ENCODE assay signal across 23 cellular contexts in the genomic region with DNA sequence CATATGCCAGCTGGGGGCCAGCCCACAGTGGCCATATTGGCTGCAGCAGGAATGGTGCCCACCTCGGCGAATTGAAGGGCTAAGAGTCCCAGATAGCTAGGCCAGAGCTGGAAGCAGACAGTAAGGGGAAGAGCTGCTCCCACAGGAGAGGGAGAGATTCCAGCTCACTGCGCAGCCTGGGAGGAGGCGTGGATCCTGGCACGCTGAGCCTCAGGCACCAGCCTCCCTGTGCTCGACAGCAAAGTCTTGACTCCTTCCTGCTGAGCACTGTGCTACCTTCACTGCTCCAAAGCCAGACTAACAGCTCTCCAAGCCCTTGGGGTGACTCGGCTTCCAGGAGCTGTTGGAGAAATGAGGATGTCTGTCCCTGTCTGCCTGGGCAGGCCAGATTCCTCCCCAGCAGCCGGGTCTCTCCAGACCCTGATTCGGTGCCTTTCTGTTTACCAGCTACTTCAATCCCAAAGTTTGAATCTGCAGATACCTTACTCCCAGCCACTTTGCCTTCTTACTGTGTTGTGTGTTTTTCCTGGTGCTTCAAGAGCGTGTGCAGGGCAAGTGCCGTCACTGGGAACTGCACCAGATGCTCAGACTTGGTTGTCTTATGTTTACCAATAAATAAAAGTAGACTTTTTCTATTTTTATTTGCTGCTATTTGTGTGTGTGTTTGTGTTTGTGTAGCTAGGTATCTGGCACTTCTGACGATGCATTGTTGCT. TPM values are rescaled to one million over a fixed set of nuclear protein-coding genes. Genes with fewer than 3 reads are reported as not detected.
"Had no signal": no experiment of that assay in that cellular context is flagged by ENCODE, and none has a peak within 500 bp of the region (broad histone marks: within the 10 kb centered on the region; RNA-seq: fewer than 3 reads in every experiment).

No MANE protein-coding gene starts in this region.

- DNase-seq: activated CD4-positive, alpha-beta T cell treated with anti-CD3 and anti-CD28 coated beads, Interleukin-2, amount 50 U/mL, for 1 hour; activated CD8-positive, alpha-beta memory T cell treated with anti-CD3 and anti-CD28 coated beads, Interleukin-2, amount 50 U/mL, for 4 hours; activated T-cell treated with anti-CD3 and anti-CD28 coated beads, Interleukin-2, amount 50 U/mL, for 72 hours; caudate nucleus; foreskin fibroblast; left cardiac atrium; mesendoderm; naive thymus-derived CD4-positive, alpha-beta T cell; small intestine; stimulated activated CD4-positive, alpha-beta T cell treated with anti-CD3 and anti-CD28 coated beads, Interleukin-15, amount 100 ng/mL, for 24 hours; stimulated activated CD4-positive, alpha-beta T cell treated with anti-CD3 and anti-CD28 coated beads, Interleukin-2, amount 100 ng/mL, for 48 hours; stimulated activated naive CD8-positive, alpha-beta T cell treated with anti-CD3 and anti-CD28 coated beads, Interleukin-15, amount 100 ng/mL, for 72 hours; trophoblast cell had no signal

- H3K9me3 ChIP-seq: pancreas, right lobe of liver, suprapubic skin had no signal

- ATAC-seq: activated CD4-positive, CD25-positive, alpha-beta regulatory T cell treated with anti-CD3 and anti-CD28 coated beads, Interleukin-2, amount 50 U/mL, for 24 hours; activated T-cell treated with anti-CD3 and anti-CD28 coated beads, Interleukin-2, amount 50 U/mL, for 72 hours; left cardiac atrium; naive thymus-derived CD4-positive, alpha-beta T cell; pancreas; right lobe of liver; stimulated activated naive CD8-positive, alpha-beta T cell treated with anti-CD3 and anti-CD28 coated beads, Interleukin-15, amount 100 ng/mL, for 72 hours had no signal

- H3K27ac Mint-ChIP-seq: activated naive CD8-positive, alpha-beta T cell; activated T-cell treated with anti-CD3 and anti-CD28 coated beads, Interleukin-2, amount 50 U/mL, for 72 hours; naive thymus-derived CD4-positive, alpha-beta T cell; stimulated activated naive CD8-positive, alpha-beta T cell treated with anti-CD3 and anti-CD28 coated beads, Interleukin-15, amount 100 ng/mL, for 72 hours had no signal

- H3K4me3 ChIP-seq: pancreas, right lobe of liver, suprapubic skin had no signal

- H3K4me3 Mint-ChIP-seq: activated naive CD8-positive, alpha-beta T cell; activated T-cell treated with anti-CD3 and anti-CD28 coated beads, Interleukin-2, amount 50 U/mL, for 72 hours; naive thymus-derived CD4-positive, alpha-beta T cell; stimulated activated naive CD8-positive, alpha-beta T cell treated with anti-CD3 and anti-CD28 coated beads, Interleukin-15, amount 100 ng/mL, for 72 hours had no signal

- H3K36me3 Mint-ChIP-seq: activated naive CD8-positive, alpha-beta T cell; naive thymus-derived CD4-positive, alpha-beta T cell had no signal

- FAIRE-seq: pancreas, small intestine had no signal

- H3K9me3 Mint-ChIP-seq: activated T-cell treated with anti-CD3 and anti-CD28 coated beads, Interleukin-2, amount 50 U/mL, for 72 hours; naive thymus-derived CD4-positive, alpha-beta T cell; stimulated activated naive CD8-positive, alpha-beta T cell treated with anti-CD3 and anti-CD28 coated beads, Interleukin-15, amount 100 ng/mL, for 72 hours had no signal

- H3K36me3 ChIP-seq: pancreas, right lobe of liver had no signal

- H3K27ac ChIP-seq: epithelial cell of prostate, pancreas, right lobe of liver, suprapubic skin had no signal

RNA-seq across cellular contexts. Expression of a gene that starts 56.3 kb away (rescaled TPM):
- total RNA-seq: activated T-cell treated with anti-CD3 and anti-CD28 coated beads, Interleukin-2, amount 50 U/mL, for 72 hours; dermis microvascular lymphatic vessel endothelial cell; glomerular endothelial cell; left cardiac atrium; lower leg skin; naive thymus-derived CD4-positive, alpha-beta T cell; suprapubic skin; T-helper 1 cell treated with Interleukin-12 subunit alpha and Interleukin-12 subunit beta and Interleukin-4 antibody, amounts not matched to agents 30 ng/mL and 1 ng/mL, for 36 hours had no signal
